ENCODE assay signal across 8 cellular contexts in genomic region chr10:72276013-72276387, GRCh38. TPM values are rescaled to one million over a fixed set of nuclear protein-coding genes. Genes with fewer than 3 reads are reported as not detected.
DNase-seq lines count a peak whose midpoint lies in the region; ATAC-seq, FAIRE-seq and TF ChIP-seq lines count a peak whose summit lies in the region.

No MANE protein-coding gene starts in this region.

- DNase-seq in CD4-positive, alpha-beta T cell = peak in 1 of 10 experiments; percentile 30
- peak; percentile 54 for DNase-seq in activated naive CD8-positive, alpha-beta T cell treated with anti-CD3 and anti-CD28 coated beads for 36 hours
- DNase-seq in kidney (peak; percentile 85), stomach (peak; percentile 81), MM.1S (no peak), HPDE6-E6E7 (ENCODE audit: extremely low spot score) (no peak)

- no peak for TF ChIP-seq EP300 in stomach (IDR thresholded peaks at IDR 0.05)

- H3K36me3 ChIP-seq in KMS-11 (ENCODE audit: insufficient read depth) (no peaks in the 10 kb centered on the region), kidney (ENCODE audit: control insufficient read depth in 1 of 2, insufficient read depth in 2 of 2, low read length in 2 of 2) (peaks cover 2 to 13% of the 10 kb centered on the region in 2 donors), stomach (peaks cover 15 to 26% (median 20%) of the 10 kb centered on the region in 4 donors), MM.1S (replicated peaks; ENCODE audit: insufficient read depth, low read length) (no peaks in the 10 kb centered on the region)

- no peak for TF ChIP-seq POLR2A in stomach (IDR thresholded peaks at IDR 0.05)

- intact Hi-C loops in CD4-positive, alpha-beta T cell (cut with DNase I, micrococcal nuclease) = no loop called here
- intact Hi-C loops in kidney (cut with DNase I) (loop anchor here (10.0 kb wide), 1 partner anchor 59 kb away; no protein-coding TSS in a partner anchor), stomach (cut with DNase I; ENCODE audit: low total_unique reads) (no loop called here)

- H3K4me1 ChIP-seq in KMS-11 (ENCODE audit: low read depth, poor library complexity, severe bottlenecking) (peaks cover 49% of the 10 kb centered on the region), kidney (ENCODE audit: control insufficient read depth in 1 of 2, insufficient read depth in 1 of 2, low read depth in 1 of 2, low read length in 2 of 2) (peaks cover 8 to 11% of the 10 kb centered on the region in 2 donors), stomach (peaks cover 26 to 47% (median 37%) of the 10 kb centered on the region in 4 donors), MM.1S (ENCODE audit: low read length) (peaks cover 18% of the 10 kb centered on the region)

- H3K4me3 ChIP-seq in KMS-11 (IDR thresholded peaks at IDR 0.05; ENCODE audit: insufficient read depth, low read depth, low read length) = no peak overlapping the region
- H3K4me3 ChIP-seq in kidney (ENCODE audit: low read length in 2 of 2) = peak overlapping the region; percentile 98
- peak overlapping the region; percentile 69 to 96 (median 80) for H3K4me3 ChIP-seq in stomach
- no peak overlapping the region for H3K4me3 ChIP-seq in MM.1S (ENCODE audit: low read length)

- H3K4me1 Mint-ChIP-seq in CD4-positive, alpha-beta T cell (ENCODE audit: low read depth) = peaks cover 57% of the 10 kb centered on the region
- H3K4me1 Mint-ChIP-seq in activated naive CD8-positive, alpha-beta T cell treated with anti-CD3 and anti-CD28 coated beads for 36 hours = peaks cover 43% of the 10 kb centered on the region

- H3K27ac Mint-ChIP-seq in CD4-positive, alpha-beta T cell = peak overlapping the region; percentile 89
- peak overlapping the region; percentile 100 for H3K27ac Mint-ChIP-seq in activated naive CD8-positive, alpha-beta T cell treated with anti-CD3 and anti-CD28 coated beads for 36 hours

- ATAC-seq in CD4-positive, alpha-beta T cell (ENCODE audit: poor library complexity) = no peak
- ATAC-seq in HG03432 (IDR thresholded peaks at IDR 0.05; ENCODE audit: unreplicated experiment) = no peak

- peak overlapping the region; percentile 88 for H3K27ac ChIP-seq in CD4-positive, alpha-beta T cell (ENCODE audit: low read depth, low read length)
- peak overlapping the region; percentile 64; the same call in 1 of the 2 replicates for H3K27ac ChIP-seq in KMS-11
- peak overlapping the region; percentile 99 for H3K27ac ChIP-seq in kidney (ENCODE audit: low read depth in 2 of 2, low read length in 2 of 2)
- peak overlapping the region; percentile 79 to 96 (median 92) for H3K27ac ChIP-seq in stomach
- no peak overlapping the region for H3K27ac ChIP-seq in MM.1S (ENCODE audit: low read length)

- H3K79me2 ChIP-seq in KMS-11 (ENCODE audit: insufficient read depth, low read depth) (peaks cover 20% of the 10 kb centered on the region), MM.1S (ENCODE audit: low read length) (peaks cover 14% of the 10 kb centered on the region)

- H3K9me3 ChIP-seq in CD4-positive, alpha-beta T cell (ENCODE audit: control insufficient read depth, low read length) = no peaks in the 10 kb centered on the region
- no peaks in the 10 kb centered on the region for H3K9me3 ChIP-seq in kidney (ENCODE audit: control insufficient read depth in 1 of 2, low read length in 2 of 2)
- no peaks in the 10 kb centered on the region for H3K9me3 ChIP-seq in stomach
- no peaks in the 10 kb centered on the region for H3K9me3 ChIP-seq in MM.1S (replicated peaks; ENCODE audit: insufficient read depth, low read length)

- 23 to 42% (median 30%) methylated on average over 4 of the region's 4 CpGs for WGBS in stomach, 5 donors

- H2AFZ ChIP-seq in KMS-11 (ENCODE audit: low read depth) (no peak overlapping the region), MM.1S (ENCODE audit: low read length) (no peak overlapping the region)

- H3K36me3 Mint-ChIP-seq in CD4-positive, alpha-beta T cell (ENCODE audit: low read depth) = peaks cover 36% of the 10 kb centered on the region
- H3K36me3 Mint-ChIP-seq in activated naive CD8-positive, alpha-beta T cell treated with anti-CD3 and anti-CD28 coated beads for 36 hours = peaks cover 41% of the 10 kb centered on the region

- H3K9ac ChIP-seq in KMS-11 (peak overlapping the region; percentile 80; the same call in 1 of the 2 replicates), kidney (ENCODE audit: low read length in 2 of 2) (peak overlapping the region in 1 of 2 donors; percentile 98), MM.1S (ENCODE audit: low read length) (no peak overlapping the region)

- peaks cover 22% of the 10 kb centered on the region for H3F3A ChIP-seq in MM.1S (ENCODE audit: insufficient read depth, low read length)

- no peak for FAIRE-seq in kidney (lab: Jason Lieb, UNC)

- peak overlapping the region; percentile 100 for H3K4me3 Mint-ChIP-seq in CD4-positive, alpha-beta T cell
- H3K4me3 Mint-ChIP-seq in activated naive CD8-positive, alpha-beta T cell treated with anti-CD3 and anti-CD28 coated beads for 36 hours = peak overlapping the region; percentile 99

- CTCF ChIA-PET in CD4-positive, alpha-beta T cell (lab: Charles Lee) = interaction anchor here (1.0 to 4.4 kb wide), 9 partner anchors 15 to 64 kb away, joined by 3 to 54 read pairs (median 14); no protein-coding TSS in a partner anchor

- no peaks in the 10 kb centered on the region for H3K27me3 ChIP-seq in CD4-positive, alpha-beta T cell (ENCODE audit: control insufficient read depth, insufficient read depth, low read length)
- H3K27me3 ChIP-seq in KMS-11 (ENCODE audit: insufficient read depth, low read depth) = no peaks in the 10 kb centered on the region
- H3K27me3 ChIP-seq in stomach = no peaks in the 10 kb centered on the region
- H3K27me3 ChIP-seq in MM.1S (replicated peaks; ENCODE audit: insufficient read depth, low read length) = no peaks in the 10 kb centered on the region

- TF ChIP-seq CTCF in CD4-positive, alpha-beta T cell (IDR thresholded peaks at IDR 0.05) = no peak
- TF ChIP-seq CTCF in KMS-11 (conservative IDR thresholded peaks at IDR 0.05; ENCODE audit: low read depth, low read length) = no peak
- no peak for TF ChIP-seq CTCF in kidney (IDR thresholded peaks at IDR 0.05; ENCODE audit: borderline replicate concordance, extremely low read depth, insufficient read depth)
- TF ChIP-seq CTCF in stomach (IDR thresholded peaks at IDR 0.05) = no peak
- no peak for TF ChIP-seq CTCF in MM.1S (IDR thresholded peaks at IDR 0.05; ENCODE audit: low read length)

- H3K27me3 Mint-ChIP-seq in CD4-positive, alpha-beta T cell = no peaks in the 10 kb centered on the region
- peaks cover 12% of the 10 kb centered on the region for H3K27me3 Mint-ChIP-seq in activated naive CD8-positive, alpha-beta T cell treated with anti-CD3 and anti-CD28 coated beads for 36 hours

- H4K20me1 ChIP-seq in KMS-11 (ENCODE audit: insufficient read depth) (no peaks in the 10 kb centered on the region), MM.1S (ENCODE audit: insufficient read depth, low read length) (no peaks in the 10 kb centered on the region)

- no peaks in the 10 kb centered on the region for H3K9me3 Mint-ChIP-seq in CD4-positive, alpha-beta T cell
- no peaks in the 10 kb centered on the region for H3K9me3 Mint-ChIP-seq in activated naive CD8-positive, alpha-beta T cell treated with anti-CD3 and anti-CD28 coated beads for 36 hours

- POLR2A ChIA-PET in CD4-positive, alpha-beta T cell (lab: Charles Lee) = interaction anchor here (0.7 to 6.5 kb wide), 15 partner anchors 9 to 550 kb away, joined by 3 to 96 read pairs (median 24); partner anchors contain the start of genes ANAPC16, ASCC1 and DNAJB12

- H3K4me2 ChIP-seq in KMS-11 (peak overlapping the region; percentile 97), MM.1S (ENCODE audit: low read depth, low read length) (no peak overlapping the region)

- no peaks in the 10 kb centered on the region for H3K9me2 ChIP-seq in MM.1S (replicated peaks; ENCODE audit: insufficient read depth, low read length)

RNA-seq across cellular contexts. Expression of gene DDIT4, which starts 2.3 kb away (rescaled TPM):
- total RNA-seq in CD4-positive, alpha-beta T cell = 100 to 1,000 TPM; 427 to 436 TPM
- 100 to 1,000 TPM; 422 to 424 TPM for total RNA-seq in activated naive CD8-positive, alpha-beta T cell treated with anti-CD3 and anti-CD28 coated beads for 36 hours
- total RNA-seq in kidney (292 TPM), stomach (100 to 1,000 TPM in 4 of 5 donors, 10 to 100 TPM in 1; 89.9 to 188 (median 154) TPM)
- polyA plus RNA-seq in kidney (ENCODE audit: insufficient read depth, low read depth, low replicate concordance) (96.9 TPM), stomach (100 to 1,000 TPM; 122 to 176 (median 170) TPM)

RNA-seq across cellular contexts. Expression of gene ASCC1, which starts 59.9 kb away (rescaled TPM):
- 10 to 100 TPM; 16.5 to 19.0 TPM for total RNA-seq in CD4-positive, alpha-beta T cell
- 10 to 100 TPM; 57.3 to 57.7 TPM for total RNA-seq in activated naive CD8-positive, alpha-beta T cell treated with anti-CD3 and anti-CD28 coated beads for 36 hours
- total RNA-seq in kidney (36.1 TPM), stomach (100 to 1,000 TPM in 1 of 5 donors, 10 to 100 TPM in 2, 1 to 10 TPM in 2; 4.3 to 142 (median 19.4) TPM)
- polyA plus RNA-seq in kidney (ENCODE audit: insufficient read depth, low read depth, low replicate concordance) (24.0 TPM), stomach (10 to 100 TPM in 2 of 3 donors, 1 to 10 TPM in 1; 8.4 to 14.7 (median 12.5) TPM)

Comparison
In these comparisons a context has a peak if more than half of its experiments do, and no peak if none do; other contexts are left out.
1. DNase-seq: peak in activated naive CD8-positive, alpha-beta T cell treated with anti-CD3 and anti-CD28 coated beads for 36 hours (single experiment), kidney (single experiment) and stomach (single experiment); none in MM.1S (single experiment) and HPDE6-E6E7 (single experiment).
2. H3K4me3 ChIP-seq: peak in kidney (2 of 2) and stomach (4 of 4); none in KMS-11 (single experiment) and MM.1S (single experiment).